In the genomic region with DNA sequence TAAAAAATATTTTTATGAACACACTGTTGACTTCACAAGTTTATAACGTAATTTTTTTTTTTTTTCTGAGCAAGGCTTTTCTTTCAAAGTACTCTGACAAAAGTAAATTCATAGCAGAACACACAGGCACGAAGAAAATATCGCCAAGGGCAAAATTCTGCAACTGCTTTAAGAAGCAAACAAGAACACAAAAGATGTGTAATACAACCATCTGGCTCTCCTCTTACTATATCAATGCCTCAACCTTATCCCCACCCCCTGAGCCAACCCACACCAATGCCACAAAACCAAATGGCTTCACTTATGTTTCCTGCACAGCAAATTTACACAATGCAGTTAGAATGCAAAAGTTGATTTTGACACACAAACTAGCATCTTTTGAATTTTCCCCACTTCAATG, we compare ENCODE assay signal across 15 cellular contexts.
A peak's percentile ranks its signal among the peaks of the same experiment; 100 is the strongest.
DNase-seq lines count a peak whose midpoint lies in the region; ATAC-seq and TF ChIP-seq lines count a peak whose summit lies in the region.
"Had no signal": no experiment of that assay in that cellular context is flagged by ENCODE, and none has a peak within 500 bp of the region (broad histone marks: within the 10 kb centered on the region; RNA-seq: fewer than 3 reads in every experiment).

No MANE protein-coding gene starts in this region.

- H3K4me2 ChIP-seq in MM.1S (ENCODE audit: low read depth, low read length) = no peak overlapping the region

- H3K4me3 Mint-ChIP-seq in activated naive CD8-positive, alpha-beta T cell = peak overlapping the region; percentile 88
- H3K4me3 Mint-ChIP-seq: memory B cell had no signal

- no peak for ATAC-seq in GM21390 (IDR thresholded peaks at IDR 0.05; ENCODE audit: unreplicated experiment)
- ATAC-seq: sciatic nerve had no signal

- H3K9me2 ChIP-seq in MM.1S (replicated peaks; ENCODE audit: insufficient read depth, low read length) = no peaks in the 10 kb centered on the region

- no peaks in the 10 kb centered on the region for H3K27me3 ChIP-seq in MM.1S (replicated peaks; ENCODE audit: insufficient read depth, low read length)
- H3K27me3 ChIP-seq: Peyer's patch had no signal

- no peaks in the 10 kb centered on the region for H3K9me3 Mint-ChIP-seq in activated naive CD8-positive, alpha-beta T cell (ENCODE audit: low read depth)
- H3K9me3 Mint-ChIP-seq: memory B cell had no signal

- no peaks in the 10 kb centered on the region for H3K36me3 ChIP-seq in MM.1S (replicated peaks; ENCODE audit: insufficient read depth, low read length)
- H3K36me3 ChIP-seq: Peyer's patch, WERI-Rb-1 had no signal

- no peaks in the 10 kb centered on the region for H4K20me1 ChIP-seq in MM.1S (ENCODE audit: insufficient read depth, low read length)

- TF ChIP-seq CTCF in MM.1S (IDR thresholded peaks at IDR 0.05; ENCODE audit: low read length) = no peak

- H3K27ac ChIP-seq in MM.1S (ENCODE audit: low read length) = no peak overlapping the region
- H3K27ac ChIP-seq: Peyer's patch, WERI-Rb-1 had no signal

- no peaks in the 10 kb centered on the region for H3F3A ChIP-seq in MM.1S (ENCODE audit: insufficient read depth, low read length)

- no peak overlapping the region for H3K4me3 ChIP-seq in MM.1S (ENCODE audit: low read length)
- H3K4me3 ChIP-seq: Peyer's patch had no signal

- no peak overlapping the region for H2AFZ ChIP-seq in MM.1S (ENCODE audit: low read length)

- H3K4me1 ChIP-seq in MM.1S (ENCODE audit: low read length) = no peaks in the 10 kb centered on the region

- in situ Hi-C loops in SK-MEL-5 (cut with HindIII; ENCODE audit: low pct_unique_long_range_greater_than_20kb, low sequenced_read_pairs) = no loop called here

- H3K9ac ChIP-seq in MM.1S (ENCODE audit: low read length) = no peak overlapping the region

- H3K9me3 ChIP-seq in MM.1S (replicated peaks; ENCODE audit: insufficient read depth, low read length) = no peaks in the 10 kb centered on the region
- H3K9me3 ChIP-seq: Peyer's patch had no signal

- peaks cover 82% of the 10 kb centered on the region for H3K4me1 Mint-ChIP-seq in activated naive CD8-positive, alpha-beta T cell (ENCODE audit: low read depth)

- H3K27me3 Mint-ChIP-seq in activated naive CD8-positive, alpha-beta T cell = no peaks in the 10 kb centered on the region
- H3K27me3 Mint-ChIP-seq: memory B cell had no signal

- H3K79me2 ChIP-seq in MM.1S (ENCODE audit: low read length) = no peaks in the 10 kb centered on the region

- H3K36me3 Mint-ChIP-seq in activated naive CD8-positive, alpha-beta T cell = peaks cover 10% of the 10 kb centered on the region

- DNase-seq in GDM1 (lab: John Stamatoyannopoulos, UW) = peak; percentile 26
- peak; percentile 71 for DNase-seq in SK-MEL-5 (ENCODE audit: low read depth, low spot score)
- DNase-seq in stimulated activated CD4-positive, alpha-beta T cell treated with anti-CD3 and anti-CD28 coated beads, Interleukin-1b, Interleukin-23, amount 100 ng/mL, for 48 hours = peak; percentile 59
- DNase-seq in MM.1S = no peak
- no peak for DNase-seq in SW480 (ENCODE audit: low spot score)
- no peak for DNase-seq in NCI-H526 treated with DMSO at 0.1 percent for 48 hours (lab: John Stamatoyannopoulos, UW)
- DNase-seq: DMS53, GOT3, NCI-H1105 treated with DMSO at 0.1 percent for 48 hours, Peyer's patch, WERI-Rb-1 had no signal

- peak overlapping the region; percentile 100 for H3K27ac Mint-ChIP-seq in activated naive CD8-positive, alpha-beta T cell
- H3K27ac Mint-ChIP-seq: memory B cell had no signal

Comparison
In these comparisons a context has a peak if more than half of its experiments do, and no peak if none do; other contexts are left out.
1. DNase-seq: peak in GDM1 (single experiment), SK-MEL-5 (single experiment) and stimulated activated CD4-positive, alpha-beta T cell treated with anti-CD3 and anti-CD28 coated beads, Interleukin-1b, Interleukin-23, amount 100 ng/mL, for 48 hours (single experiment); none in MM.1S (single experiment), SW480 (single experiment) and NCI-H526 treated with DMSO at 0.1 percent for 48 hours (single experiment).